ENCODE assay signal across 14 cellular contexts in the genomic region with DNA sequence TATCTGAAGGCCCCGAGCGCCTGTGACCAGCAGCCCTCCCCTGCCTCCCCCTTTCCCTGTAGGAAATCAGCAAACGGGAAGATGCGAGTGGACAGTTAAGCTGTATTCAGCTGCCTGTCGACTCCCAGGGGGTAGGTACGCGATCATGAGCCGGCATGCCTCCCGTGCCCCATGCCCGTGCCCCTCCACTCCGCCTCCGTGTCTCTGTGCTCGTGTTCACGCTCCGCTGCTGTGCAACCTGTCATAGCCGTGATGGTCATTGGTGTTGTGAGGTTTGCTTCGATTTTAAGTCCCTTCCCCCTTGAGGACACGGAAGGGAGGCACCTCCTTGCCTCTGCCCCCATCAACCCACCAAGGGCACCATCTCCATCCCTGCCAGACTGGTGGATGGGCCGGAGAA. TPM values are rescaled to one million over a fixed set of nuclear protein-coding genes. Genes with fewer than 3 reads are reported as not detected.
DNase-seq lines count a peak whose midpoint lies in the region; TF ChIP-seq lines count a peak whose summit lies in the region.
"Had no signal": no experiment of that assay in that cellular context is flagged by ENCODE, and none has a peak within 500 bp of the region (broad histone marks: within the 10 kb centered on the region; RNA-seq: fewer than 3 reads in every experiment).

No MANE protein-coding gene starts in this region.

- no peak for TF ChIP-seq CTCF in brain (conservative IDR thresholded peaks at IDR 0.05)
- no peak for TF ChIP-seq CTCF in SK-N-SH (IDR thresholded peaks at IDR 0.05)

- H2AFZ ChIP-seq in neuronal stem cell (ENCODE audit: low read length) (no peak overlapping the region), SK-N-SH (ENCODE audit: low read depth) (no peak overlapping the region)

- H3K27ac ChIP-seq in neuronal stem cell (replicated peaks; ENCODE audit: low read length) (no peak overlapping the region), SK-N-SH (ENCODE audit: low read depth in 2 of 2, low read length in 1 of 2) (no peak overlapping the region)
- H3K27ac ChIP-seq: C4-2B had no signal

- no peaks in the 10 kb centered on the region for H3K9me2 ChIP-seq in SK-N-SH

- H3K9me3 Mint-ChIP-seq in brain (no peaks in the 10 kb centered on the region), immature natural killer cell (no peaks in the 10 kb centered on the region)
- no peaks in the 10 kb centered on the region for H3K9me3 Mint-ChIP-seq in T-helper 2 cell treated with Interferon-gamma antibody and Interleukin-4, amounts not matched to agents 5 μg/mL and 100 μg/mL, for 36 hours
- H3K9me3 Mint-ChIP-seq: CD4-positive, alpha-beta memory T cell had no signal

- no peak overlapping the region for H2BK5ac ChIP-seq in neuronal stem cell (ENCODE audit: low read length)

- peaks cover 0 to 6% (median 0%) of the 10 kb centered on the region in 3 experiments for H3K27me3 ChIP-seq in neuronal stem cell (ENCODE audit: control insufficient read depth in 3 of 3, insufficient read depth in 3 of 3, low read depth in 1 of 3, low read length in 3 of 3)
- no peaks in the 10 kb centered on the region for H3K27me3 ChIP-seq in SK-N-SH (ENCODE audit: insufficient read depth)

- H4K20me1 ChIP-seq in SK-N-SH (ENCODE audit: insufficient read depth): no peaks in the 10 kb centered on the region

- no peak overlapping the region for H4K8ac ChIP-seq in neuronal stem cell (ENCODE audit: low read depth, low read length)

- no peaks in the 10 kb centered on the region for H3K9me3 ChIP-seq in neuronal stem cell (replicated peaks in 1 of 2; ENCODE audit: control insufficient read depth in 2 of 2, insufficient read depth in 1 of 2, low read depth in 1 of 2, low read length in 2 of 2)
- no peaks in the 10 kb centered on the region for H3K9me3 ChIP-seq in SK-N-SH

- H3K36me3 Mint-ChIP-seq in brain (peaks cover 4% of the 10 kb centered on the region), immature natural killer cell (no peaks in the 10 kb centered on the region)
- H3K36me3 Mint-ChIP-seq in T-helper 2 cell treated with Interferon-gamma antibody and Interleukin-4, amounts not matched to agents 5 μg/mL and 100 μg/mL, for 36 hours (ENCODE audit: low read depth): no peaks in the 10 kb centered on the region
- H3K36me3 Mint-ChIP-seq: CD4-positive, alpha-beta memory T cell had no signal

- H2BK15ac ChIP-seq in neuronal stem cell (ENCODE audit: low read length): peak overlapping the region; percentile 68

- H2BK12ac ChIP-seq in neuronal stem cell (ENCODE audit: low read length): peak overlapping the region; percentile 80

- no peaks in the 10 kb centered on the region for H3K27me3 Mint-ChIP-seq in brain
- peaks cover 0 to 4% (median 0%) of the 10 kb centered on the region in 3 donors for H3K27me3 Mint-ChIP-seq in immature natural killer cell (ENCODE audit: low read depth in 3 of 3)
- peaks cover 2% of the 10 kb centered on the region for H3K27me3 Mint-ChIP-seq in T-helper 2 cell treated with Interferon-gamma antibody and Interleukin-4, amounts not matched to agents 5 μg/mL and 100 μg/mL, for 36 hours (ENCODE audit: low read depth)

- H4K91ac ChIP-seq in neuronal stem cell (ENCODE audit: low read depth, low read length, poor library complexity): no peak overlapping the region

- H3K9ac ChIP-seq in neuronal stem cell (ENCODE audit: low read depth, low read length, poor library complexity) (peak overlapping the region; percentile 70), SK-N-SH (no peak overlapping the region)

- peaks cover 0 to 1% of the 10 kb centered on the region in 2 donors for H3K36me3 ChIP-seq in neuronal stem cell (replicated peaks in 1 of 2; ENCODE audit: control insufficient read depth in 2 of 2, insufficient read depth in 2 of 2, low read length in 2 of 2)
- no peaks in the 10 kb centered on the region for H3K36me3 ChIP-seq in SK-N-SH (replicated peaks in 1 of 2; ENCODE audit: control insufficient read depth in 1 of 2, insufficient read depth in 2 of 2, low read length in 1 of 2)

- H3K4me3 Mint-ChIP-seq in brain: no peak overlapping the region
- no peak overlapping the region for H3K4me3 Mint-ChIP-seq in immature natural killer cell
- H3K4me3 Mint-ChIP-seq in T-helper 2 cell treated with Interferon-gamma antibody and Interleukin-4, amounts not matched to agents 5 μg/mL and 100 μg/mL, for 36 hours: no peak overlapping the region
- H3K4me3 Mint-ChIP-seq: CD4-positive, alpha-beta memory T cell had no signal

- no peak overlapping the region for H2BK120ac ChIP-seq in neuronal stem cell (ENCODE audit: low read depth, low read length)

- H2AK5ac ChIP-seq in neuronal stem cell (ENCODE audit: low read depth, low read length): peak overlapping the region; percentile 63

- H3K4me2 ChIP-seq in neuronal stem cell (ENCODE audit: insufficient read depth, low read length, poor library complexity, severe bottlenecking): no peak overlapping the region
- no peak overlapping the region for H3K4me2 ChIP-seq in SK-N-SH

- H3F3A ChIP-seq in SK-N-SH (replicated peaks; ENCODE audit: insufficient read depth): no peaks in the 10 kb centered on the region

- no CpG with 5 or more reads among the region's 19 CpGs for WGBS in neuronal stem cell (ENCODE audit: extremely low coverage in 2 of 2, insufficient read length in 2 of 2, insufficient replicate concordance in 1 of 2), 2 donors
- 90% methylated on average over 19 of the region's 19 CpGs for WGBS in SK-N-SH (ENCODE audit: low lambda C conversion rate)

- peaks cover 58% of the 10 kb centered on the region for H3K4me1 Mint-ChIP-seq in brain
- H3K4me1 Mint-ChIP-seq in immature natural killer cell: no peaks in the 10 kb centered on the region
- no peaks in the 10 kb centered on the region for H3K4me1 Mint-ChIP-seq in T-helper 2 cell treated with Interferon-gamma antibody and Interleukin-4, amounts not matched to agents 5 μg/mL and 100 μg/mL, for 36 hours (ENCODE audit: low read depth)
- H3K4me1 Mint-ChIP-seq: CD4-positive, alpha-beta memory T cell had no signal

- no peak overlapping the region for H3K4ac ChIP-seq in neuronal stem cell (ENCODE audit: low read length)

- H3K18ac ChIP-seq in neuronal stem cell (ENCODE audit: low read length): peak overlapping the region; percentile 87

- H3K4me3 ChIP-seq in neuronal stem cell (ENCODE audit: low read length in 2 of 2) (no peak overlapping the region), SK-N-SH (ENCODE audit: low read depth in 2 of 2, low read length in 1 of 2) (no peak overlapping the region)
- H3K4me3 ChIP-seq: K562 had no signal

- no peak for TF ChIP-seq EP300 in SK-N-SH (IDR thresholded peaks at IDR 0.05; ENCODE audit: borderline replicate concordance in 1 of 2, low read depth in 1 of 2, low read length in 1 of 2)

- no peak overlapping the region for H3K14ac ChIP-seq in neuronal stem cell (ENCODE audit: low read length)

- no peak overlapping the region for H3K23ac ChIP-seq in neuronal stem cell (ENCODE audit: low read depth, low read length, poor library complexity)

- no peaks in the 10 kb centered on the region for H3K79me2 ChIP-seq in SK-N-SH (ENCODE audit: insufficient read depth)

- peak; percentile 17 for DNase-seq in NCI-H2227 (lab: John Stamatoyannopoulos, UW; ENCODE audit: unreplicated experiment)
- DNase-seq in NCI-H2227 treated with DMSO at 0.1 percent for 48 hours (lab: John Stamatoyannopoulos, UW): no peak
- DNase-seq in neuronal stem cell (ENCODE audit: low spot score): no peak
- DNase-seq in immature natural killer cell: no peak
- no peak for DNase-seq in T-helper 2 cell treated with Interferon-gamma antibody and Interleukin-4, amounts not matched to agents 5 μg/mL and 100 μg/mL, for 36 hours (ENCODE audit: low spot score)
- DNase-seq in SK-N-SH: no peak
- DNase-seq: ACHN; CD4-positive, alpha-beta memory T cell; DMS153; DND-41; GDM1 had no signal

- H3K27ac Mint-ChIP-seq in brain (peak overlapping the region in 3 of 5 experiments; percentile 90 to 95 (median 95)), immature natural killer cell (no peak overlapping the region)
- no peak overlapping the region for H3K27ac Mint-ChIP-seq in T-helper 2 cell treated with Interferon-gamma antibody and Interleukin-4, amounts not matched to agents 5 μg/mL and 100 μg/mL, for 36 hours
- H3K27ac Mint-ChIP-seq: CD4-positive, alpha-beta memory T cell had no signal

- no peak for TF ChIP-seq RAD21 in SK-N-SH (IDR thresholded peaks at IDR 0.05; ENCODE audit: low read length)

- POLR2A ChIA-PET in SK-N-SH (lab: Yijun Ruan, JAX): interaction anchor here (1.1 kb wide), 1 partner anchor 10 kb away, joined by 3 read pairs; no protein-coding TSS in a partner anchor

- no peaks in the 10 kb centered on the region for H3K79me1 ChIP-seq in neuronal stem cell (ENCODE audit: low read depth, low read length)

- CTCF ChIA-PET in SK-N-SH (lab: Yijun Ruan, JAX): interaction anchor here (1.4 to 12.9 kb wide), 5 partner anchors 8 to 64 kb away, joined by 3 to 163 read pairs (median 14); no protein-coding TSS in a partner anchor

- H3K4me1 ChIP-seq in neuronal stem cell (ENCODE audit: control insufficient read depth in 2 of 2, insufficient read depth in 1 of 2, low read depth in 1 of 2, low read length in 2 of 2): peaks cover 17 to 27% of the 10 kb centered on the region in 2 donors
- peaks cover 0 to 38% of the 10 kb centered on the region in 2 experiments; a peak in 2 of 4 replicates for H3K4me1 ChIP-seq in SK-N-SH (ENCODE audit: control insufficient read depth in 1 of 2, insufficient read depth in 2 of 2, low read depth in 1 of 2, low read length in 1 of 2)

TF ChIP-seq in SK-N-SH, 30 proteins besides CTCF, POLR2A, EP300 and RAD21 (continues in another document):
- TF ChIP-seq CHD2 (IDR thresholded peaks at IDR 0.05; ENCODE audit: low read length, partially characterized antibody): no peak

RNA-seq across cellular contexts. Expression of gene CACNA1G, which starts 34.4 kb away (rescaled TPM):
- polyA plus RNA-seq in brain (ENCODE audit: insufficient read depth, low read depth, low replicate concordance): 2.0 TPM
- polyA plus RNA-seq in neuronal stem cell (2013, experiment 1 of 2): 3.0 TPM
- polyA plus RNA-seq in neuronal stem cell (2013, experiment 2 of 2): 2.8 TPM
- polyA plus RNA-seq in immature natural killer cell: not detected
- polyA plus RNA-seq in SK-N-SH (2012; rRNA removed): 0.15 and 0.21 TPM in 2 replicates
- polyA plus RNA-seq in SK-N-SH (2012; cell fraction: cytosol; rRNA removed): 0.08 and 0.24 TPM in 2 replicates
- 0.36 and 0.48 TPM in 2 replicates for polyA plus RNA-seq in SK-N-SH (2012; cell fraction: nucleus; rRNA removed)
- polyA plus RNA-seq: CD4-positive, alpha-beta memory T cell had no signal

RNA-seq across cellular contexts. Expression of gene ABCC3, which starts 39.8 kb away (rescaled TPM):
- polyA plus RNA-seq in brain (ENCODE audit: insufficient read depth, low read depth, low replicate concordance) (0.97 TPM), immature natural killer cell (1 to 10 TPM in 1 of 3 donors, under 1 TPM in 1, not detected in 1; 0.52 to 1.2 TPM), SK-N-SH (2012; rRNA removed) (185 and 209 TPM in 2 replicates)
- polyA plus RNA-seq in neuronal stem cell (2013, experiment 1 of 2): 0.26 TPM
- polyA plus RNA-seq in neuronal stem cell (2013, experiment 2 of 2): 0.22 TPM
- polyA plus RNA-seq in SK-N-SH (2012; cell fraction: cytosol; rRNA removed): 29.0 and 41.5 TPM in 2 replicates
- polyA plus RNA-seq in SK-N-SH (2012; cell fraction: nucleus; rRNA removed): 1,427 and 1,497 TPM in 2 replicates
- polyA plus RNA-seq: CD4-positive, alpha-beta memory T cell had no signal

RNA-seq across cellular contexts. Expression of gene SPATA20, which starts 48.0 kb away (rescaled TPM):
- polyA plus RNA-seq in brain (ENCODE audit: insufficient read depth, low read depth, low replicate concordance) (22.1 TPM), immature natural killer cell (10 to 100 TPM in 1 of 3 donors, 1 to 10 TPM in 2; 9.8 to 23.0 (median 9.9) TPM), SK-N-SH (2012; rRNA removed) (92.0 and 106 TPM in 2 replicates)
- 17.6 TPM for polyA plus RNA-seq in neuronal stem cell (2013, experiment 1 of 2)
- 18.9 TPM for polyA plus RNA-seq in neuronal stem cell (2013, experiment 2 of 2)
- polyA plus RNA-seq in SK-N-SH (2012; cell fraction: cytosol; rRNA removed): 28.3 and 39.9 TPM in 2 replicates
- 606 and 976 TPM in 2 replicates for polyA plus RNA-seq in SK-N-SH (2012; cell fraction: nucleus; rRNA removed)

Comparison
In these comparisons a context has a peak if more than half of its experiments do, and no peak if none do; other contexts are left out.
1. H3K27ac Mint-ChIP-seq: peak in brain (3 of 5); none in immature natural killer cell (0 of 6) and T-helper 2 cell treated with Interferon-gamma antibody and Interleukin-4, amounts not matched to agents 5 μg/mL and 100 μg/mL, for 36 hours (single experiment).
2. RNA of gene ABCC3, which starts 39.8 kb away (polyA plus RNA-seq): 29.0 to 1,497 TPM in SK-N-SH; 0.97 TPM in brain (single experiment) and 0.52 to 1.2 TPM in immature natural killer cell; every median in the first group is over 10 times any median in the second.